In genomic region chr4:109729155-109729562, GRCh38 we compare ENCODE assay signal across 8 cellular contexts. TPM values are rescaled to one million over a fixed set of nuclear protein-coding genes. Genes with fewer than 3 reads are reported as not detected.
DNase-seq lines count a peak whose midpoint lies in the region; ATAC-seq and TF ChIP-seq lines count a peak whose summit lies in the region.

No MANE protein-coding gene starts in this region.

- peak overlapping the region; percentile 91 to 96 (median 95) for H3K27ac ChIP-seq in gastrocnemius medialis

- H3K4me1 Mint-ChIP-seq in activated CD8-positive, alpha-beta T cell treated with anti-CD3 and anti-CD28 coated beads, Interleukin-2, amount 10 ng/mL, durations not matched to agents 7 days and 5 days (ENCODE audit: low read depth) = peaks cover 19% of the 10 kb centered on the region

- CTCF ChIA-PET in activated CD8-positive, alpha-beta T cell treated with anti-CD3 and anti-CD28 coated beads, Interleukin-2, amount 10 ng/mL, durations not matched to agents 7 days and 5 days (lab: Charles Lee) = interaction anchor here (1.4 kb wide), 1 partner anchor 38 kb away, joined by 4 read pairs; no protein-coding TSS in a partner anchor

- H3K27ac Mint-ChIP-seq in activated CD8-positive, alpha-beta T cell treated with anti-CD3 and anti-CD28 coated beads, Interleukin-2, amount 10 ng/mL, durations not matched to agents 7 days and 5 days = peak overlapping the region; percentile 80

- peaks cover 4% of the 10 kb centered on the region for H3K36me3 Mint-ChIP-seq in activated CD8-positive, alpha-beta T cell treated with anti-CD3 and anti-CD28 coated beads, Interleukin-2, amount 10 ng/mL, durations not matched to agents 7 days and 5 days (ENCODE audit: low read depth)

- peaks cover 3% of the 10 kb centered on the region for H3K27me3 Mint-ChIP-seq in activated CD8-positive, alpha-beta T cell treated with anti-CD3 and anti-CD28 coated beads, Interleukin-2, amount 10 ng/mL, durations not matched to agents 7 days and 5 days (ENCODE audit: low read depth)

- in situ Hi-C loops in gastrocnemius medialis (cut with MboI; ENCODE audit: low sequenced_read_pairs in 4 of 4) = loop anchor here in 1 of 4 donors (10.0 kb wide), 1 partner anchor 86 kb away; the partner anchor contains the start of gene GAR1

- peaks cover 14 to 19% of the 10 kb centered on the region in 2 donors for H3K4me1 ChIP-seq in gastrocnemius medialis

- no peaks in the 10 kb centered on the region for H3K9me3 ChIP-seq in gastrocnemius medialis

- TF ChIP-seq POLR2A in gastrocnemius medialis (IDR thresholded peaks at IDR 0.05) = no peak

- no peaks in the 10 kb centered on the region for H3K9me3 Mint-ChIP-seq in activated CD8-positive, alpha-beta T cell treated with anti-CD3 and anti-CD28 coated beads, Interleukin-2, amount 10 ng/mL, durations not matched to agents 7 days and 5 days (ENCODE audit: insufficient read depth)

- no peaks in the 10 kb centered on the region for H3K36me3 ChIP-seq in gastrocnemius medialis

- H3K4me3 Mint-ChIP-seq in activated CD8-positive, alpha-beta T cell treated with anti-CD3 and anti-CD28 coated beads, Interleukin-2, amount 10 ng/mL, durations not matched to agents 7 days and 5 days = peak overlapping the region; percentile 85

- DNase-seq in AG10803 (ENCODE audit: low read depth) (no peak), HFF-Myc (ENCODE audit: extremely low read depth, low read depth) (no peak), left ventricle myocardium superior (no peak), gastrocnemius medialis (no peak), COLO829 (ENCODE audit: low spot score) (no peak), GF-D8 (lab: John Stamatoyannopoulos, UW) (no peak)
- DNase-seq in activated CD8-positive, alpha-beta T cell treated with anti-CD3 and anti-CD28 coated beads, Interleukin-2, amount 10 ng/mL, durations not matched to agents 7 days and 5 days = peak; percentile 46

- TF ChIP-seq CTCF in AG10803 (conservative IDR thresholded peaks at IDR 0.05; ENCODE audit: low read length) (no peak), HFF-Myc (IDR thresholded peaks at IDR 0.05; ENCODE audit: low read depth, low read length, missing control alignments) (no peak), gastrocnemius medialis (IDR thresholded peaks at IDR 0.05 in 4 of 5, conservative IDR thresholded peaks at IDR 0.05 in 1 of 5) (no peak)

- POLR2A ChIA-PET in activated CD8-positive, alpha-beta T cell treated with anti-CD3 and anti-CD28 coated beads, Interleukin-2, amount 10 ng/mL, durations not matched to agents 7 days and 5 days (lab: Charles Lee) = no interaction called here

- intact Hi-C loops in left ventricle myocardium superior (cut with micrococcal nuclease) (loop anchor here (10.0 kb wide), 1 partner anchor 86 kb away; the partner anchor contains the start of gene GAR1), gastrocnemius medialis (cut with DNase I; ENCODE audit: low total_unique reads) (loop anchor here (10.0 kb wide), 1 partner anchor 1104 kb away; the partner anchor contains the start of gene RPL34)

- H3K4me3 ChIP-seq in AG10803 (ENCODE audit: low read length) = peak overlapping the region; percentile 67
- H3K4me3 ChIP-seq in HFF-Myc (replicated peaks; ENCODE audit: low read depth, low read length) = peak overlapping the region; percentile 78
- H3K4me3 ChIP-seq in gastrocnemius medialis = peak overlapping the region; percentile 86 to 99 (median 94)

- H3K27me3 ChIP-seq in gastrocnemius medialis = no peaks in the 10 kb centered on the region

- ATAC-seq in activated CD8-positive, alpha-beta T cell treated with anti-CD3 and anti-CD28 coated beads, Interleukin-2, amount 10 ng/mL, durations not matched to agents 7 days and 5 days = no peak
- ATAC-seq in left ventricle myocardium superior (peak; percentile 31), gastrocnemius medialis (peak in 1 of 2 donors; percentile 18), GM21576 (IDR thresholded peaks at IDR 0.05; ENCODE audit: unreplicated experiment) (no peak)

RNA-seq across cellular contexts. Expression of gene PLA2G12A, which starts 0.7 kb away (rescaled TPM):
- 10 to 100 TPM; 13.6 to 20.4 TPM for total RNA-seq in activated CD8-positive, alpha-beta T cell treated with anti-CD3 and anti-CD28 coated beads, Interleukin-2, amount 10 ng/mL, durations not matched to agents 7 days and 5 days
- total RNA-seq in left ventricle myocardium superior (73.7 TPM), gastrocnemius medialis (10 to 100 TPM; 26.7 to 83.1 (median 57.6) TPM)

RNA-seq across cellular contexts. Expression of gene CASP6, which starts 25.9 kb away (rescaled TPM):
- total RNA-seq in activated CD8-positive, alpha-beta T cell treated with anti-CD3 and anti-CD28 coated beads, Interleukin-2, amount 10 ng/mL, durations not matched to agents 7 days and 5 days = 10 to 100 TPM; 24.1 to 25.5 TPM
- 7.1 TPM for total RNA-seq in left ventricle myocardium superior
- total RNA-seq in gastrocnemius medialis = 10 to 100 TPM in 1 of 4 donors, 1 to 10 TPM in 3; 6.6 to 25.2 (median 9.0) TPM
